ENCODE assay signal across 1 cellular context in the genomic region with DNA sequence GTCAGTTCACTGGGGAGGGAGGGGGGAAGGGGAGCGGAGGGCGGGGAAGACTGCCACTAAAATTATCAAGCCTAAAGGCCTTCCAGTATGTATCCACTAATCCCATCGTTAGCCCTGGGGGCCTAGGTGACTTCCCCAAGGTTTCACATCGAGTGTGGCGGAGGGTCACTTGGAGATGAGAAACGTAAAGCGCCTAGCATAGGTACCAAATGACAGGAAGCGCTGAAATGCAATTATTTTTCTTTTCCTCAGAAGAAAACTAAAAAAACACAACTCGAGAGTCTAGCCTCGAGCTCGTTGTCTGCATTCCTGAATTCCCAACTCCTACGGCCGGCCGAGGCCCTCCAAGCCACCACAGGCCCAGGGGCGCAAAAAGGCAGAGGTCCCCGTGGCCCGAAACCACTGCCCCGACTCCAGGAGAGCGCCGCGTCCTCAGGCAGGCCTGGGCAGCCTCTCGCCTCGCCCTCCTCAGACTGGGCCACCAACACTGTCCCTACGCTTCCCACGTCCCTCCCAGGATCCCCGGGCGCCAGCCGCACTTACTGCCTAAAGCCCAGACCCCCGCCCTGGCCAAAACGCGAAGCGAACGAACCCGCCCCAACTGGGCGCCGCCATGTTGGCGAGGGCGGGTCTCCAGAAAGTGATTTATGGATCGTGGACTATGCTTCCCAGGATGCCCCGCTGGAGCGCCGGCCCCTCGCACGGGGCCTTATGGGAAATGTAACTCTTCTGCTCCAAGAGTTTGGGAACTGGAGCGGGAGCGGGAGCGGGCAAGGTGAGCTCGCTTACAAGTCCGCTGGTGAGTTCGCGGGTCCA.
TF ChIP-seq lines count a peak whose summit lies in the region.

A gene with protein sequence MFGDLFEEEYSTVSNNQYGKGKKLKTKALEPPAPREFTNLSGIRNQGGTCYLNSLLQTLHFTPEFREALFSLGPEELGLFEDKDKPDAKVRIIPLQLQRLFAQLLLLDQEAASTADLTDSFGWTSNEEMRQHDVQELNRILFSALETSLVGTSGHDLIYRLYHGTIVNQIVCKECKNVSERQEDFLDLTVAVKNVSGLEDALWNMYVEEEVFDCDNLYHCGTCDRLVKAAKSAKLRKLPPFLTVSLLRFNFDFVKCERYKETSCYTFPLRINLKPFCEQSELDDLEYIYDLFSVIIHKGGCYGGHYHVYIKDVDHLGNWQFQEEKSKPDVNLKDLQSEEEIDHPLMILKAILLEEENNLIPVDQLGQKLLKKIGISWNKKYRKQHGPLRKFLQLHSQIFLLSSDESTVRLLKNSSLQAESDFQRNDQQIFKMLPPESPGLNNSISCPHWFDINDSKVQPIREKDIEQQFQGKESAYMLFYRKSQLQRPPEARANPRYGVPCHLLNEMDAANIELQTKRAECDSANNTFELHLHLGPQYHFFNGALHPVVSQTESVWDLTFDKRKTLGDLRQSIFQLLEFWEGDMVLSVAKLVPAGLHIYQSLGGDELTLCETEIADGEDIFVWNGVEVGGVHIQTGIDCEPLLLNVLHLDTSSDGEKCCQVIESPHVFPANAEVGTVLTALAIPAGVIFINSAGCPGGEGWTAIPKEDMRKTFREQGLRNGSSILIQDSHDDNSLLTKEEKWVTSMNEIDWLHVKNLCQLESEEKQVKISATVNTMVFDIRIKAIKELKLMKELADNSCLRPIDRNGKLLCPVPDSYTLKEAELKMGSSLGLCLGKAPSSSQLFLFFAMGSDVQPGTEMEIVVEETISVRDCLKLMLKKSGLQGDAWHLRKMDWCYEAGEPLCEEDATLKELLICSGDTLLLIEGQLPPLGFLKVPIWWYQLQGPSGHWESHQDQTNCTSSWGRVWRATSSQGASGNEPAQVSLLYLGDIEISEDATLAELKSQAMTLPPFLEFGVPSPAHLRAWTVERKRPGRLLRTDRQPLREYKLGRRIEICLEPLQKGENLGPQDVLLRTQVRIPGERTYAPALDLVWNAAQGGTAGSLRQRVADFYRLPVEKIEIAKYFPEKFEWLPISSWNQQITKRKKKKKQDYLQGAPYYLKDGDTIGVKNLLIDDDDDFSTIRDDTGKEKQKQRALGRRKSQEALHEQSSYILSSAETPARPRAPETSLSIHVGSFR (minus strand): TSS at position 642 of the 816 bp plus-strand sequence. CDS start 1,228 bp downstream, outside the sequence.

TF ChIP-seq in HepG2, 621 proteins besides CTCF, POLR2A, EP300 and RAD21 (continued from another document and continues in another):
- peak; percentile 99 for TF ChIP-seq BRD4 (CRISPR knock-in tag; IDR thresholded peaks at IDR 0.05)
- TF ChIP-seq SNRNP70 (IDR thresholded peaks at IDR 0.05; ENCODE audit: low read depth, low read length) = no peak
- TF ChIP-seq, protein P1, sequence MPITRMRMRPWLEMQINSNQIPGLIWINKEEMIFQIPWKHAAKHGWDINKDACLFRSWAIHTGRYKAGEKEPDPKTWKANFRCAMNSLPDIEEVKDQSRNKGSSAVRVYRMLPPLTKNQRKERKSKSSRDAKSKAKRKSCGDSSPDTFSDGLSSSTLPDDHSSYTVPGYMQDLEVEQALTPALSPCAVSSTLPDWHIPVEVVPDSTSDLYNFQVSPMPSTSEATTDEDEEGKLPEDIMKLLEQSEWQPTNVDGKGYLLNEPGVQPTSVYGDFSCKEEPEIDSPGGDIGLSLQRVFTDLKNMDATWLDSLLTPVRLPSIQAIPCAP (CRISPR knock-in tag; IDR thresholded peaks at IDR 0.05; ENCODE audit: low read depth) = 0 out of 2 replicates have a peak, but pooled peaks have one; percentile 43
- TF ChIP-seq, protein P2, sequence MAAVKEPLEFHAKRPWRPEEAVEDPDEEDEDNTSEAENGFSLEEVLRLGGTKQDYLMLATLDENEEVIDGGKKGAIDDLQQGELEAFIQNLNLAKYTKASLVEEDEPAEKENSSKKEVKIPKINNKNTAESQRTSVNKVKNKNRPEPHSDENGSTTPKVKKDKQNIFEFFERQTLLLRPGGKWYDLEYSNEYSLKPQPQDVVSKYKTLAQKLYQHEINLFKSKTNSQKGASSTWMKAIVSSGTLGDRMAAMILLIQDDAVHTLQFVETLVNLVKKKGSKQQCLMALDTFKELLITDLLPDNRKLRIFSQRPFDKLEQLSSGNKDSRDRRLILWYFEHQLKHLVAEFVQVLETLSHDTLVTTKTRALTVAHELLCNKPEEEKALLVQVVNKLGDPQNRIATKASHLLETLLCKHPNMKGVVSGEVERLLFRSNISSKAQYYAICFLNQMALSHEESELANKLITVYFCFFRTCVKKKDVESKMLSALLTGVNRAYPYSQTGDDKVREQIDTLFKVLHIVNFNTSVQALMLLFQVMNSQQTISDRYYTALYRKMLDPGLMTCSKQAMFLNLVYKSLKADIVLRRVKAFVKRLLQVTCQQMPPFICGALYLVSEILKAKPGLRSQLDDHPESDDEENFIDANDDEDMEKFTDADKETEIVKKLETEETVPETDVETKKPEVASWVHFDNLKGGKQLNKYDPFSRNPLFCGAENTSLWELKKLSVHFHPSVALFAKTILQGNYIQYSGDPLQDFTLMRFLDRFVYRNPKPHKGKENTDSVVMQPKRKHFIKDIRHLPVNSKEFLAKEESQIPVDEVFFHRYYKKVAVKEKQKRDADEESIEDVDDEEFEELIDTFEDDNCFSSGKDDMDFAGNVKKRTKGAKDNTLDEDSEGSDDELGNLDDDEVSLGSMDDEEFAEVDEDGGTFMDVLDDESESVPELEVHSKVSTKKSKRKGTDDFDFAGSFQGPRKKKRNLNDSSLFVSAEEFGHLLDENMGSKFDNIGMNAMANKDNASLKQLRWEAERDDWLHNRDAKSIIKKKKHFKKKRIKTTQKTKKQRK (IDR thresholded peaks at IDR 0.05; ENCODE audit: low read length) = no peak
- TF ChIP-seq RXRA (CRISPR knock-in tag; IDR thresholded peaks at IDR 0.05) = peak; percentile 80
- no peak for TF ChIP-seq BCLAF1 (IDR thresholded peaks at IDR 0.05)
- peak; percentile 74; the same call in 1 of the 2 replicates for TF ChIP-seq ZBTB10 (CRISPR knock-in tag; IDR thresholded peaks at IDR 0.05; ENCODE audit: borderline replicate concordance)
- no peak for TF ChIP-seq ZBTB3 (CRISPR knock-in tag; IDR thresholded peaks at IDR 0.05; ENCODE audit: borderline replicate concordance, low read depth)
- TF ChIP-seq, protein P3, sequence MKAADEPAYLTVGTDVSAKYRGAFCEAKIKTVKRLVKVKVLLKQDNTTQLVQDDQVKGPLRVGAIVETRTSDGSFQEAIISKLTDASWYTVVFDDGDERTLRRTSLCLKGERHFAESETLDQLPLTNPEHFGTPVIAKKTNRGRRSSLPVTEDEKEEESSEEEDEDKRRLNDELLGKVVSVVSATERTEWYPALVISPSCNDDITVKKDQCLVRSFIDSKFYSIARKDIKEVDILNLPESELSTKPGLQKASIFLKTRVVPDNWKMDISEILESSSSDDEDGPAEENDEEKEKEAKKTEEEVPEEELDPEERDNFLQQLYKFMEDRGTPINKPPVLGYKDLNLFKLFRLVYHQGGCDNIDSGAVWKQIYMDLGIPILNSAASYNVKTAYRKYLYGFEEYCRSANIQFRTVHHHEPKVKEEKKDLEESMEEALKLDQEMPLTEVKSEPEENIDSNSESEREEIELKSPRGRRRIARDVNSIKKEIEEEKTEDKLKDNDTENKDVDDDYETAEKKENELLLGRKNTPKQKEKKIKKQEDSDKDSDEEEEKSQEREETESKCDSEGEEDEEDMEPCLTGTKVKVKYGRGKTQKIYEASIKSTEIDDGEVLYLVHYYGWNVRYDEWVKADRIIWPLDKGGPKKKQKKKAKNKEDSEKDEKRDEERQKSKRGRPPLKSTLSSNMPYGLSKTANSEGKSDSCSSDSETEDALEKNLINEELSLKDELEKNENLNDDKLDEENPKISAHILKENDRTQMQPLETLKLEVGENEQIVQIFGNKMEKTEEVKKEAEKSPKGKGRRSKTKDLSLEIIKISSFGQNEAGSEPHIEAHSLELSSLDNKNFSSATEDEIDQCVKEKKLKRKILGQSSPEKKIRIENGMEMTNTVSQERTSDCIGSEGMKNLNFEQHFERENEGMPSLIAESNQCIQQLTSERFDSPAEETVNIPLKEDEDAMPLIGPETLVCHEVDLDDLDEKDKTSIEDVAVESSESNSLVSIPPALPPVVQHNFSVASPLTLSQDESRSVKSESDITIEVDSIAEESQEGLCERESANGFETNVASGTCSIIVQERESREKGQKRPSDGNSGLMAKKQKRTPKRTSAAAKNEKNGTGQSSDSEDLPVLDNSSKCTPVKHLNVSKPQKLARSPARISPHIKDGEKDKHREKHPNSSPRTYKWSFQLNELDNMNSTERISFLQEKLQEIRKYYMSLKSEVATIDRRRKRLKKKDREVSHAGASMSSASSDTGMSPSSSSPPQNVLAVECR (CRISPR knock-in tag; IDR thresholded peaks at IDR 0.05; ENCODE audit: borderline replicate concordance) = peak; percentile 91
- peak; percentile 78; the same call in 1 of the 2 replicates for TF ChIP-seq TIGD3 (CRISPR knock-in tag; IDR thresholded peaks at IDR 0.05; ENCODE audit: borderline replicate concordance)
- peak; percentile 78 for TF ChIP-seq DR1 (CRISPR knock-in tag; IDR thresholded peaks at IDR 0.05)
- TF ChIP-seq, protein P4, sequence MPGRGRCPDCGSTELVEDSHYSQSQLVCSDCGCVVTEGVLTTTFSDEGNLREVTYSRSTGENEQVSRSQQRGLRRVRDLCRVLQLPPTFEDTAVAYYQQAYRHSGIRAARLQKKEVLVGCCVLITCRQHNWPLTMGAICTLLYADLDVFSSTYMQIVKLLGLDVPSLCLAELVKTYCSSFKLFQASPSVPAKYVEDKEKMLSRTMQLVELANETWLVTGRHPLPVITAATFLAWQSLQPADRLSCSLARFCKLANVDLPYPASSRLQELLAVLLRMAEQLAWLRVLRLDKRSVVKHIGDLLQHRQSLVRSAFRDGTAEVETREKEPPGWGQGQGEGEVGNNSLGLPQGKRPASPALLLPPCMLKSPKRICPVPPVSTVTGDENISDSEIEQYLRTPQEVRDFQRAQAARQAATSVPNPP (CRISPR knock-in tag; IDR thresholded peaks at IDR 0.05) = no peak
- 0 out of 2 replicates have a peak, but pooled peaks have one; percentile 33 for TF ChIP-seq ZNF367 (CRISPR knock-in tag; IDR thresholded peaks at IDR 0.05; ENCODE audit: borderline replicate concordance)
- TF ChIP-seq TBL1XR1 (IDR thresholded peaks at IDR 0.05; ENCODE audit: borderline replicate concordance, low read length, partially characterized antibody) = peak; percentile 76
- no peak for TF ChIP-seq ZBTB1 (CRISPR knock-in tag; IDR thresholded peaks at IDR 0.05; ENCODE audit: borderline replicate concordance)
- peak; percentile 92 for TF ChIP-seq ZNF543 (CRISPR knock-in tag; IDR thresholded peaks at IDR 0.05)
- TF ChIP-seq TAF1 (CRISPR knock-in tag; IDR thresholded peaks at IDR 0.05) = peak; percentile 99
- TF ChIP-seq EEA1 (CRISPR knock-in tag; IDR thresholded peaks at IDR 0.05; ENCODE audit: borderline replicate concordance) = peak; percentile 88; the same call in 1 of the 2 replicates
- no peak for TF ChIP-seq PRPF4 (IDR thresholded peaks at IDR 0.05; ENCODE audit: low read depth, low read length, poor library complexity, severe bottlenecking)
- TF ChIP-seq ZBTB33 (CRISPR knock-in tag; IDR thresholded peaks at IDR 0.05) = no peak
